17 cellular contexts compared by ENCODE assay signal in genomic region chr1:62444701-62445100, GRCh38.
"Had no signal": no experiment of that assay in that cellular context is flagged by ENCODE, and none has a peak within 500 bp of the region (broad histone marks: within the 10 kb centered on the region; RNA-seq: fewer than 3 reads in every experiment).

No MANE protein-coding gene starts in this region.

- H3K9me3 ChIP-seq: left ventricle myocardium inferior, pancreas, testis had no signal

- H3K4me3 ChIP-seq: hepatocyte, left ventricle myocardium inferior, pancreas, testis had no signal

- H3K27me3 Mint-ChIP-seq: activated naive CD8-positive, alpha-beta T cell; stimulated activated naive CD8-positive, alpha-beta T cell treated with anti-CD3 and anti-CD28 coated beads, Interleukin-15, amount 100 ng/mL, for 72 hours had no signal

- DNase-seq: activated CD4-positive, alpha-beta T cell treated with anti-CD3 and anti-CD28 coated beads for 4 hours; activated CD8-positive, alpha-beta memory T cell treated with anti-CD3 and anti-CD28 coated beads, Interleukin-2, amount 50 U/mL, for 48 hours; activated CD8-positive, alpha-beta T cell treated with anti-CD3 and anti-CD28 coated beads, Interleukin-2, amount 10 ng/mL, durations not matched to agents 7 days and 5 days; brain microvascular endothelial cell; dermis blood vessel endothelial cell; erythroblast; kidney; left ventricle myocardium inferior; mesendoderm; pancreas; stimulated activated CD4-positive, alpha-beta T cell treated with anti-CD3 and anti-CD28 coated beads, Interleukin-4, amount 100 ng/mL, for 1 hour; stimulated activated naive CD8-positive, alpha-beta T cell treated with anti-CD3 and anti-CD28 coated beads, Interleukin-15, amount 100 ng/mL, for 72 hours; testis had no signal

- H3K27ac ChIP-seq: brain microvascular endothelial cell, hepatocyte, left ventricle myocardium inferior, pancreas, testis, VCaP had no signal

- H3K9me3 Mint-ChIP-seq: stimulated activated naive CD8-positive, alpha-beta T cell treated with anti-CD3 and anti-CD28 coated beads, Interleukin-15, amount 100 ng/mL, for 72 hours; T-helper 2 cell treated with Interferon-gamma antibody and Interleukin-4, amounts not matched to agents 5 μg/mL and 100 μg/mL, for 36 hours had no signal

- FAIRE-seq: pancreas had no signal

- ATAC-seq: activated CD8-positive, alpha-beta T cell treated with anti-CD3 and anti-CD28 coated beads, Interleukin-2, amount 10 ng/mL, durations not matched to agents 7 days and 5 days; pancreas; stimulated activated naive CD8-positive, alpha-beta T cell treated with anti-CD3 and anti-CD28 coated beads, Interleukin-15, amount 100 ng/mL, for 72 hours had no signal

- H3K4me3 Mint-ChIP-seq: activated CD8-positive, alpha-beta T cell treated with anti-CD3 and anti-CD28 coated beads, Interleukin-2, amount 10 ng/mL, durations not matched to agents 7 days and 5 days; activated naive CD8-positive, alpha-beta T cell; stimulated activated naive CD8-positive, alpha-beta T cell treated with anti-CD3 and anti-CD28 coated beads, Interleukin-15, amount 100 ng/mL, for 72 hours; T-helper 2 cell treated with Interferon-gamma antibody and Interleukin-4, amounts not matched to agents 5 μg/mL and 100 μg/mL, for 36 hours had no signal

- H3K27ac Mint-ChIP-seq: activated CD8-positive, alpha-beta T cell treated with anti-CD3 and anti-CD28 coated beads, Interleukin-2, amount 10 ng/mL, durations not matched to agents 7 days and 5 days; activated naive CD8-positive, alpha-beta T cell; T-helper 2 cell treated with Interferon-gamma antibody and Interleukin-4, amounts not matched to agents 5 μg/mL and 100 μg/mL, for 36 hours had no signal

- H3K4me1 ChIP-seq: testis had no signal
